Comparison of ENCODE assay signal across 15 cellular contexts in the genomic region with DNA sequence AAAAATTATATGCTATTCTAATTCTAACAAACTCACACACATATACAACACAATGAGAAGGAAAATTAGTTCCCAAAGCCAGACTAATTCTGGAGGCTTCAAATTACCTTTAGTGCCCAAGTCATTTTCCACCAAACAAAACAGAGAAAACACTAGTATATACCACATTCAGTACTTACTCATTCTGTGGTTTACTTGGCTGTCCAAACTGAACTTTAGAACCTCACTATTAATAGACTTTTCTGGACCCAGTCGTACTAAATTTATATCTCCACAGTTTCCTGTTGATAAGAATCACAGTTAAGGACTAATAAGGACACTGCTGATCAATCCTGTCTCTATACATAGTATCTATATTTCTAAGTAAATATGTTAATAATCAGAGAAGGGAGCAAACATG.
DNase-seq lines count a peak whose midpoint lies in the region; ATAC-seq and TF ChIP-seq lines count a peak whose summit lies in the region.
"Had no signal": no experiment of that assay in that cellular context is flagged by ENCODE, and none has a peak within 500 bp of the region (broad histone marks: within the 10 kb centered on the region; RNA-seq: fewer than 3 reads in every experiment).

No MANE protein-coding gene starts in this region.

- TF ChIP-seq POLR2A in gastrocnemius medialis (IDR thresholded peaks at IDR 0.05): no peak

- intact Hi-C loops in activated CD8-positive, alpha-beta T cell treated with anti-CD3 and anti-CD28 coated beads for 36 hours (cut with micrococcal nuclease): no loop called here
- intact Hi-C loops in gastrocnemius medialis (cut with DNase I; ENCODE audit: low total_unique reads): no loop called here

- no peaks in the 10 kb centered on the region for H3K27me3 ChIP-seq in gastrocnemius medialis
- H3K27me3 ChIP-seq: right lobe of liver had no signal

- ATAC-seq in activated CD8-positive, alpha-beta T cell treated with anti-CD3 and anti-CD28 coated beads for 36 hours: peak; percentile 17
- ATAC-seq in activated CD8-positive, alpha-beta T cell treated with anti-CD3 and anti-CD28 coated beads, Interleukin-2, amount 10 ng/mL, durations not matched to agents 7 days and 5 days: no peak
- peak in 1 of 2 donors; percentile 65 for ATAC-seq in gastrocnemius medialis
- ATAC-seq: GM23338 had no signal

- H3K27ac ChIP-seq in gastrocnemius medialis: peak overlapping the region in 3 of 4 donors; percentile 26 to 72 (median 39)
- H3K27ac ChIP-seq: right lobe of liver, thoracic aorta had no signal

- peaks cover 23% of the 10 kb centered on the region for H3K36me3 Mint-ChIP-seq in activated CD8-positive, alpha-beta T cell treated with anti-CD3 and anti-CD28 coated beads for 36 hours (ENCODE audit: low read depth)
- H3K36me3 Mint-ChIP-seq in activated CD8-positive, alpha-beta T cell treated with anti-CD3 and anti-CD28 coated beads, Interleukin-2, amount 10 ng/mL, durations not matched to agents 7 days and 5 days (ENCODE audit: low read depth): peaks cover 43% of the 10 kb centered on the region

- no peak overlapping the region for H3K4me3 ChIP-seq in choroid plexus epithelial cell (ENCODE audit: low read depth, low read length)
- no peak overlapping the region for H3K4me3 ChIP-seq in gastrocnemius medialis
- H3K4me3 ChIP-seq: GM23338, right lobe of liver, thoracic aorta had no signal

- no peaks in the 10 kb centered on the region for H3K27me3 Mint-ChIP-seq in activated CD8-positive, alpha-beta T cell treated with anti-CD3 and anti-CD28 coated beads for 36 hours
- H3K27me3 Mint-ChIP-seq in activated CD8-positive, alpha-beta T cell treated with anti-CD3 and anti-CD28 coated beads, Interleukin-2, amount 10 ng/mL, durations not matched to agents 7 days and 5 days (ENCODE audit: low read depth): no peaks in the 10 kb centered on the region

- peak overlapping the region; percentile 39 for H3K27ac Mint-ChIP-seq in activated CD8-positive, alpha-beta T cell treated with anti-CD3 and anti-CD28 coated beads for 36 hours
- no peak overlapping the region for H3K27ac Mint-ChIP-seq in activated CD8-positive, alpha-beta T cell treated with anti-CD3 and anti-CD28 coated beads, Interleukin-2, amount 10 ng/mL, durations not matched to agents 7 days and 5 days
- H3K27ac Mint-ChIP-seq: GM23338 had no signal

- in situ Hi-C loops in gastrocnemius medialis (cut with MboI; ENCODE audit: low sequenced_read_pairs in 4 of 4): loop anchor here in 1 of 4 donors (25.0 kb wide), 1 partner anchor 1151 kb away; a partner anchor contains a TSS

- H3K4me1 ChIP-seq in gastrocnemius medialis: peaks cover 10 to 11% of the 10 kb centered on the region in 2 donors
- H3K4me1 ChIP-seq: right lobe of liver had no signal

- TF ChIP-seq CTCF in activated CD8-positive, alpha-beta T cell treated with anti-CD3 and anti-CD28 coated beads for 36 hours (IDR thresholded peaks at IDR 0.05): no peak
- no peak for TF ChIP-seq CTCF in choroid plexus epithelial cell (conservative IDR thresholded peaks at IDR 0.05; ENCODE audit: low read depth, low read length)
- TF ChIP-seq CTCF in gastrocnemius medialis (IDR thresholded peaks at IDR 0.05 in 4 of 5, conservative IDR thresholded peaks at IDR 0.05 in 1 of 5): no peak

- peaks cover 24% of the 10 kb centered on the region for H3K4me1 Mint-ChIP-seq in activated CD8-positive, alpha-beta T cell treated with anti-CD3 and anti-CD28 coated beads for 36 hours (ENCODE audit: low read depth)
- peaks cover 20% of the 10 kb centered on the region for H3K4me1 Mint-ChIP-seq in activated CD8-positive, alpha-beta T cell treated with anti-CD3 and anti-CD28 coated beads, Interleukin-2, amount 10 ng/mL, durations not matched to agents 7 days and 5 days (ENCODE audit: low read depth)
- H3K4me1 Mint-ChIP-seq: GM23338 had no signal

- POLR2A ChIA-PET in activated CD8-positive, alpha-beta T cell treated with anti-CD3 and anti-CD28 coated beads for 36 hours (lab: Charles Lee): no interaction called here
- POLR2A ChIA-PET in activated CD8-positive, alpha-beta T cell treated with anti-CD3 and anti-CD28 coated beads, Interleukin-2, amount 10 ng/mL, durations not matched to agents 7 days and 5 days (lab: Charles Lee): no interaction called here

- no peak overlapping the region for H3K4me3 Mint-ChIP-seq in activated CD8-positive, alpha-beta T cell treated with anti-CD3 and anti-CD28 coated beads for 36 hours
- H3K4me3 Mint-ChIP-seq in activated CD8-positive, alpha-beta T cell treated with anti-CD3 and anti-CD28 coated beads, Interleukin-2, amount 10 ng/mL, durations not matched to agents 7 days and 5 days: no peak overlapping the region
- H3K4me3 Mint-ChIP-seq: GM23338 had no signal

- H3K9me3 Mint-ChIP-seq in activated CD8-positive, alpha-beta T cell treated with anti-CD3 and anti-CD28 coated beads for 36 hours: no peaks in the 10 kb centered on the region
- no peaks in the 10 kb centered on the region for H3K9me3 Mint-ChIP-seq in activated CD8-positive, alpha-beta T cell treated with anti-CD3 and anti-CD28 coated beads, Interleukin-2, amount 10 ng/mL, durations not matched to agents 7 days and 5 days (ENCODE audit: insufficient read depth)
- H3K9me3 Mint-ChIP-seq: GM23338 had no signal

- no peaks in the 10 kb centered on the region for H3K9me3 ChIP-seq in gastrocnemius medialis
- H3K9me3 ChIP-seq: right lobe of liver, thoracic aorta had no signal

- H3K36me3 ChIP-seq in gastrocnemius medialis: peaks cover 0 to 45% of the 10 kb centered on the region in 2 donors

- DNase-seq in activated CD8-positive, alpha-beta T cell treated with anti-CD3 and anti-CD28 coated beads for 36 hours: no peak
- DNase-seq in activated CD8-positive, alpha-beta T cell treated with anti-CD3 and anti-CD28 coated beads, Interleukin-2, amount 10 ng/mL, durations not matched to agents 7 days and 5 days: no peak
- DNase-seq in M059J (ENCODE audit: low read depth) (peak; percentile 77), choroid plexus epithelial cell (ENCODE audit: low read depth) (peak; percentile 75), gastrocnemius medialis (no peak), NK-92 (lab: John Stamatoyannopoulos, UW; ENCODE audit: unreplicated experiment) (no peak), retina (no peak)
- DNase-seq in activated CD4-positive, alpha-beta T cell treated with anti-CD3 and anti-CD28 coated beads for 48 hours: no peak
- DNase-seq: activated CD4-positive, alpha-beta T cell treated with anti-CD3 and anti-CD28 coated beads for 4 hours; activated gamma-delta T cell treated with Interleukin-2 at 50 U/mL for 16 hours; DMS153; NCI-H2171 treated with DMSO at 0.1 percent for 48 hours; right lobe of liver had no signal

- CTCF ChIA-PET in activated CD8-positive, alpha-beta T cell treated with anti-CD3 and anti-CD28 coated beads for 36 hours (lab: Charles Lee): no interaction called here
- CTCF ChIA-PET in activated CD8-positive, alpha-beta T cell treated with anti-CD3 and anti-CD28 coated beads, Interleukin-2, amount 10 ng/mL, durations not matched to agents 7 days and 5 days (lab: Charles Lee): no interaction called here

Comparison
In these comparisons a context has a peak if more than half of its experiments do, and no peak if none do; other contexts are left out.
1. DNase-seq: peak in M059J (single experiment) and choroid plexus epithelial cell (single experiment); none in activated CD8-positive, alpha-beta T cell treated with anti-CD3 and anti-CD28 coated beads for 36 hours (single experiment), activated CD8-positive, alpha-beta T cell treated with anti-CD3 and anti-CD28 coated beads, Interleukin-2, amount 10 ng/mL, durations not matched to agents 7 days and 5 days (single experiment), gastrocnemius medialis (0 of 2), NK-92 (single experiment), retina (single experiment) and activated CD4-positive, alpha-beta T cell treated with anti-CD3 and anti-CD28 coated beads for 48 hours (single experiment).